ENCODE assay signal across 3 cellular contexts in genomic region chr2:122085672-122086071, GRCh38.
TF ChIP-seq lines count a peak whose summit lies in the region.

No MANE protein-coding gene starts in this region.

TF ChIP-seq in WTC11, 78 proteins besides CTCF, POLR2A, EP300 and RAD21:
- TF ChIP-seq ZNF512 (CRISPR knock-in tag; IDR thresholded peaks at IDR 0.05; ENCODE audit: borderline replicate concordance), result 0 out of 2 replicates have a peak, but pooled peaks have one; percentile 66

TF ChIP-seq in K562, 482 proteins besides CTCF, POLR2A, EP300 and RAD21:
- peak; percentile 89 for TF ChIP-seq ZNF512 (tag; IDR thresholded peaks at IDR 0.05)

TF ChIP-seq in HepG2, 621 proteins besides CTCF, POLR2A, EP300 and RAD21:
- TF ChIP-seq ZNF512 (CRISPR knock-in tag; IDR thresholded peaks at IDR 0.05) (0 out of 2 replicates have a peak, but pooled peaks have one; percentile 41), ATM (IDR thresholded peaks at IDR 0.05; ENCODE audit: borderline replicate concordance) (0 out of 2 replicates have a peak, but pooled peaks have one; percentile 25), PLRG1 (conservative IDR thresholded peaks at IDR 0.05) (0 out of 2 replicates have a peak, but pooled peaks have one; percentile 47)
